In genomic region chr13:86882107-86882506, GRCh38 we compare ENCODE assay signal across 18 cellular contexts.
"Had no signal": no experiment of that assay in that cellular context is flagged by ENCODE, and none has a peak within 500 bp of the region (broad histone marks: within the 10 kb centered on the region; RNA-seq: fewer than 3 reads in every experiment).

No MANE protein-coding gene starts in this region.

- H3K27me3 Mint-ChIP-seq: activated CD4-positive, alpha-beta memory T cell treated with anti-CD3 and anti-CD28 coated beads, Interleukin-2, amount 10 ng/mL, durations not matched to agents 7 days and 5 days; activated CD8-positive, alpha-beta memory T cell treated with anti-CD3 and anti-CD28 coated beads, Interleukin-2, amount 10 ng/mL, durations not matched to agents 7 days and 5 days; stimulated activated naive B cell treated with anti-CD40 and anti-IgM and Interleukin-4, amounts not matched to agents 10 μg/mL and 1 μg/mL and 100 μg/mL, for 72 hours had no signal

- DNase-seq: activated CD4-positive, alpha-beta memory T cell treated with anti-CD3 and anti-CD28 coated beads, Interleukin-2, amount 10 ng/mL, durations not matched to agents 7 days and 5 days; activated CD4-positive, alpha-beta T cell treated with anti-CD3 and anti-CD28 coated beads for 48 hours; activated CD4-positive, CD25-positive, alpha-beta regulatory T cell; activated CD8-positive, alpha-beta memory T cell treated with anti-CD3 and anti-CD28 coated beads, Interleukin-2, amount 10 ng/mL, durations not matched to agents 7 days and 5 days; activated naive CD4-positive, alpha-beta T cell; activated naive CD8-positive, alpha-beta T cell treated with anti-CD3 and anti-CD28 coated beads for 36 hours; amniotic stem cell; effector CD4-positive, alpha-beta T cell; left lung; ovary; right lobe of liver; small intestine; stimulated activated CD4-positive, alpha-beta T cell treated with anti-CD3 and anti-CD28 coated beads, Interleukin-4, amount 100 ng/mL, for 4 hours; stimulated activated naive B cell treated with anti-CD40 and anti-IgM and Interleukin-4, amounts not matched to agents 10 μg/mL and 1 μg/mL and 100 μg/mL, for 72 hours; upper lobe of right lung had no signal

- H3K27ac Mint-ChIP-seq: activated CD4-positive, alpha-beta memory T cell treated with anti-CD3 and anti-CD28 coated beads, Interleukin-2, amount 10 ng/mL, durations not matched to agents 7 days and 5 days; activated CD8-positive, alpha-beta memory T cell treated with anti-CD3 and anti-CD28 coated beads, Interleukin-2, amount 10 ng/mL, durations not matched to agents 7 days and 5 days; activated naive CD8-positive, alpha-beta T cell treated with anti-CD3 and anti-CD28 coated beads for 36 hours; stimulated activated naive B cell treated with anti-CD40 and anti-IgM and Interleukin-4, amounts not matched to agents 10 μg/mL and 1 μg/mL and 100 μg/mL, for 72 hours; T-helper 2 cell treated with Interferon-gamma antibody and Interleukin-4, amounts not matched to agents 5 μg/mL and 100 μg/mL, for 36 hours had no signal

- H3K27me3 ChIP-seq: left lung, ovary, right lobe of liver, upper lobe of right lung had no signal

- H3K9me3 ChIP-seq: left lung, ovary, right lobe of liver, thoracic aorta, upper lobe of right lung had no signal

- ATAC-seq: activated CD8-positive, alpha-beta memory T cell treated with anti-CD3 and anti-CD28 coated beads, Interleukin-2, amount 10 ng/mL, durations not matched to agents 7 days and 5 days; right lobe of liver; stimulated activated naive B cell treated with anti-CD40 and anti-IgM and Interleukin-4, amounts not matched to agents 10 μg/mL and 1 μg/mL and 100 μg/mL, for 72 hours; upper lobe of right lung had no signal

- H3K4me3 Mint-ChIP-seq: activated CD4-positive, alpha-beta memory T cell treated with anti-CD3 and anti-CD28 coated beads, Interleukin-2, amount 10 ng/mL, durations not matched to agents 7 days and 5 days; activated CD8-positive, alpha-beta memory T cell treated with anti-CD3 and anti-CD28 coated beads, Interleukin-2, amount 10 ng/mL, durations not matched to agents 7 days and 5 days; activated naive CD8-positive, alpha-beta T cell treated with anti-CD3 and anti-CD28 coated beads for 36 hours; neural crest cell; stimulated activated naive B cell treated with anti-CD40 and anti-IgM and Interleukin-4, amounts not matched to agents 10 μg/mL and 1 μg/mL and 100 μg/mL, for 72 hours; T-helper 2 cell treated with Interferon-gamma antibody and Interleukin-4, amounts not matched to agents 5 μg/mL and 100 μg/mL, for 36 hours had no signal

- H3K36me3 Mint-ChIP-seq: activated CD8-positive, alpha-beta memory T cell treated with anti-CD3 and anti-CD28 coated beads, Interleukin-2, amount 10 ng/mL, durations not matched to agents 7 days and 5 days; activated naive CD8-positive, alpha-beta T cell treated with anti-CD3 and anti-CD28 coated beads for 36 hours; stimulated activated naive B cell treated with anti-CD40 and anti-IgM and Interleukin-4, amounts not matched to agents 10 μg/mL and 1 μg/mL and 100 μg/mL, for 72 hours had no signal

- H3K27ac ChIP-seq: left lung, ovary, right lobe of liver, thoracic aorta, upper lobe of right lung had no signal

- H3K4me1 ChIP-seq: left lung, right lobe of liver, upper lobe of right lung had no signal

- H3K36me3 ChIP-seq: left lung, ovary, right lobe of liver, thoracic aorta, upper lobe of right lung had no signal

- H3K4me1 Mint-ChIP-seq: activated CD4-positive, alpha-beta memory T cell treated with anti-CD3 and anti-CD28 coated beads, Interleukin-2, amount 10 ng/mL, durations not matched to agents 7 days and 5 days; activated CD8-positive, alpha-beta memory T cell treated with anti-CD3 and anti-CD28 coated beads, Interleukin-2, amount 10 ng/mL, durations not matched to agents 7 days and 5 days; activated naive CD8-positive, alpha-beta T cell treated with anti-CD3 and anti-CD28 coated beads for 36 hours; stimulated activated naive B cell treated with anti-CD40 and anti-IgM and Interleukin-4, amounts not matched to agents 10 μg/mL and 1 μg/mL and 100 μg/mL, for 72 hours had no signal

- H3K9me3 Mint-ChIP-seq: activated CD4-positive, alpha-beta memory T cell treated with anti-CD3 and anti-CD28 coated beads, Interleukin-2, amount 10 ng/mL, durations not matched to agents 7 days and 5 days; stimulated activated naive B cell treated with anti-CD40 and anti-IgM and Interleukin-4, amounts not matched to agents 10 μg/mL and 1 μg/mL and 100 μg/mL, for 72 hours had no signal

- H3K4me3 ChIP-seq: left lung, ovary, right lobe of liver, thoracic aorta, upper lobe of right lung had no signal
